8 cellular contexts compared by ENCODE assay signal in genomic region chr15:85329561-85330421, GRCh38. TPM values are rescaled to one million over a fixed set of nuclear protein-coding genes. Genes with fewer than 3 reads are reported as not detected.
DNase-seq lines count a peak whose midpoint lies in the region; ATAC-seq and TF ChIP-seq lines count a peak whose summit lies in the region.

No MANE protein-coding gene starts in this region.

- H3K9me3 ChIP-seq in skeletal muscle satellite cell (replicated peaks; ENCODE audit: low read length) = no peaks in the 10 kb centered on the region

- peaks cover 40% of the 10 kb centered on the region for H3K4me1 Mint-ChIP-seq in activated CD8-positive, alpha-beta T cell treated with anti-CD3 and anti-CD28 coated beads for 36 hours (ENCODE audit: low read depth)
- peaks cover 44% of the 10 kb centered on the region for H3K4me1 Mint-ChIP-seq in endothelial cell (ENCODE audit: unreplicated experiment)

- H3K27ac Mint-ChIP-seq in activated CD8-positive, alpha-beta T cell treated with anti-CD3 and anti-CD28 coated beads for 36 hours = peak overlapping the region; percentile 92
- no peak overlapping the region for H3K27ac Mint-ChIP-seq in endothelial cell (ENCODE audit: unreplicated experiment)

- H3K4me2 ChIP-seq in skeletal muscle satellite cell (ENCODE audit: low read length) = peak overlapping the region; percentile 95

- H3K4me3 ChIP-seq in skeletal muscle satellite cell (ENCODE audit: low read length) = peak overlapping the region; percentile 72

- TF ChIP-seq CTCF in GM20000 (IDR thresholded peaks at IDR 0.05; ENCODE audit: extremely low read depth, missing control alignments) (no peak), endothelial cell (IDR thresholded peaks at IDR 0.05; ENCODE audit: unreplicated experiment) (no peak)
- TF ChIP-seq CTCF in activated CD8-positive, alpha-beta T cell treated with anti-CD3 and anti-CD28 coated beads for 36 hours (IDR thresholded peaks at IDR 0.05) = no peak

- no peaks in the 10 kb centered on the region for H3K27me3 ChIP-seq in skeletal muscle satellite cell (ENCODE audit: control insufficient read depth, insufficient read depth, low read length)

- intact Hi-C loops in activated CD8-positive, alpha-beta T cell treated with anti-CD3 and anti-CD28 coated beads for 36 hours (cut with micrococcal nuclease) = loop anchor here (2.0 to 5.0 kb wide), 2 partner anchors 48 to 79 kb away; no protein-coding TSS in a partner anchor

- peak overlapping the region; percentile 78 for H3K9ac ChIP-seq in skeletal muscle satellite cell (ENCODE audit: low read depth, low read length)

- CTCF ChIA-PET in activated CD8-positive, alpha-beta T cell treated with anti-CD3 and anti-CD28 coated beads for 36 hours (lab: Charles Lee) = interaction anchor here (0.7 to 6.4 kb wide), 17 partner anchors 9 to 175 kb away, joined by 3 to 54 read pairs (median 6); no protein-coding TSS in a partner anchor

- no peaks in the 10 kb centered on the region for H3K36me3 ChIP-seq in skeletal muscle satellite cell (ENCODE audit: insufficient read depth, low read length)

- peaks cover 35% of the 10 kb centered on the region for H3K4me1 ChIP-seq in skeletal muscle satellite cell (ENCODE audit: control insufficient read depth, insufficient read depth, low read length)

- peak overlapping the region; percentile 80 for H3K4me3 Mint-ChIP-seq in activated CD8-positive, alpha-beta T cell treated with anti-CD3 and anti-CD28 coated beads for 36 hours
- H3K4me3 Mint-ChIP-seq in endothelial cell (ENCODE audit: unreplicated experiment) = no peak overlapping the region

- H3K9me3 Mint-ChIP-seq in activated CD8-positive, alpha-beta T cell treated with anti-CD3 and anti-CD28 coated beads for 36 hours = peaks cover 4% of the 10 kb centered on the region
- no peaks in the 10 kb centered on the region for H3K9me3 Mint-ChIP-seq in endothelial cell (ENCODE audit: unreplicated experiment)

- H3K27me3 Mint-ChIP-seq in activated CD8-positive, alpha-beta T cell treated with anti-CD3 and anti-CD28 coated beads for 36 hours = no peaks in the 10 kb centered on the region
- peaks cover 7% of the 10 kb centered on the region for H3K27me3 Mint-ChIP-seq in endothelial cell (ENCODE audit: unreplicated experiment)

- ATAC-seq in HG03558 (IDR thresholded peaks at IDR 0.05; ENCODE audit: extremely low read depth, unreplicated experiment) = peak; percentile 33
- ATAC-seq in activated CD8-positive, alpha-beta T cell treated with anti-CD3 and anti-CD28 coated beads for 36 hours = peak; percentile 47

- DNase-seq in ELR (ENCODE audit: low read depth) (peak; percentile 73), GM20000 (ENCODE audit: low spot score) (peak; percentile 68), glomerular visceral epithelial cell (ENCODE audit: extremely low spot score) (peak; percentile 53), COLO668 (lab: John Stamatoyannopoulos, UW; ENCODE audit: unreplicated experiment) (no peak), endothelial cell (ENCODE audit: low spot score) (no peak)
- peak; percentile 59 for DNase-seq in activated CD8-positive, alpha-beta T cell treated with anti-CD3 and anti-CD28 coated beads for 36 hours

- no peaks in the 10 kb centered on the region for H3K36me3 Mint-ChIP-seq in activated CD8-positive, alpha-beta T cell treated with anti-CD3 and anti-CD28 coated beads for 36 hours (ENCODE audit: low read depth)
- peaks cover 5% of the 10 kb centered on the region for H3K36me3 Mint-ChIP-seq in endothelial cell (ENCODE audit: low read depth, unreplicated experiment)

- POLR2A ChIA-PET in activated CD8-positive, alpha-beta T cell treated with anti-CD3 and anti-CD28 coated beads for 36 hours (lab: Charles Lee) = interaction anchor here (0.8 to 2.8 kb wide), 6 partner anchors 9 to 361 kb away, joined by 3 to 15 read pairs (median 4); partner anchors contain the start of gene AKAP13

RNA-seq across cellular contexts. Expression of gene AKAP13, which starts 50.6 kb away (rescaled TPM):
- 10 to 100 TPM; 79.1 to 79.5 TPM for total RNA-seq in activated CD8-positive, alpha-beta T cell treated with anti-CD3 and anti-CD28 coated beads for 36 hours
- total RNA-seq in skeletal muscle satellite cell (2012; rRNA removed) = 47.1 and 51.5 TPM in 2 replicates
- 249 TPM for total RNA-seq in endothelial cell (ENCODE audit: unreplicated experiment)

Comparison
In these comparisons a context has a peak if more than half of its experiments do, and no peak if none do; other contexts are left out.
1. DNase-seq: peak in ELR (single experiment), GM20000 (single experiment), activated CD8-positive, alpha-beta T cell treated with anti-CD3 and anti-CD28 coated beads for 36 hours (single experiment) and glomerular visceral epithelial cell (single experiment); none in COLO668 (single experiment) and endothelial cell (single experiment).